ENCODE assay signal across 11 cellular contexts in the genomic region with DNA sequence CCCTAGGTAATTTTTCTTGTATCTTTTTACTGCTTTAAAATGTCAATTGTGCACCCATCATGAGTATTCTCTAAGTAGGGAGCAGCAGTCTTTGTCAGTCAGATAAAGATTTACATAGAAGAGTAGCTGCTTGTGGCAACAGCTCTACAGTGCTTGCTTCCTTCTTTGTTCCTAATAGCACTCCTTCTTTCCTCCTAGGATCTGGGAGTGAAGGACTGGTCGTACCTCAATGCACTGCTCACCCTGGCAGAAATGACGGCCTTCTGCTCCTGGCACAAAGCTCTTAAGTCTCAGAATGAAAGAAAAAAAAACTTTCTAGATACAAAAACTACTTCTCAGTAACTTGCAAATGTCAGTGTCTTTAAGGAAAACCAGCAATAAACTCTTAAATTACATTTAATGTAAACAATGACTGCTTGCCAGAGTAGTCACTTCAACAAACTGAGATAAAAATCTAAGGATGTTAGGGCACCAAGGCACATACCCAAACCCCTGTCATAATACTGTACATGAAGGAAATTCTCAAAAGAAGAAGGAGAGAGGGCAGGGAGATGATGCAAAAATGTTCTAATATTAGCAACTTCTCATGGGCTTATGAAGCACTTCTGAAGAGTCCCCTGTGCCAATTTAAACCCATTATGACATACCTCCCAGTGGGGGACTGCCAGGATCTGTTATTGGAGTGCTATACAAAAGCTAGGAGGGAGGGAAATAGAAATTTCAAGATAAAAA. TPM values are rescaled to one million over a fixed set of nuclear protein-coding genes. Genes with fewer than 3 reads are reported as not detected.
DNase-seq lines count a peak whose midpoint lies in the region; ATAC-seq and TF ChIP-seq lines count a peak whose summit lies in the region.
"Had no signal": no experiment of that assay in that cellular context is flagged by ENCODE, and none has a peak within 500 bp of the region (broad histone marks: within the 10 kb centered on the region; RNA-seq: fewer than 3 reads in every experiment).

No MANE protein-coding gene starts in this region.

- no peak overlapping the region for H3K4me3 Mint-ChIP-seq in activated CD8-positive, alpha-beta memory T cell treated with anti-CD3 and anti-CD28 coated beads, Interleukin-2, amount 10 ng/mL, durations not matched to agents 7 days and 5 days

- H3K27me3 Mint-ChIP-seq in activated CD8-positive, alpha-beta memory T cell treated with anti-CD3 and anti-CD28 coated beads, Interleukin-2, amount 10 ng/mL, durations not matched to agents 7 days and 5 days, result no peaks in the 10 kb centered on the region

- no peaks in the 10 kb centered on the region for H3K9me3 Mint-ChIP-seq in activated CD8-positive, alpha-beta memory T cell treated with anti-CD3 and anti-CD28 coated beads, Interleukin-2, amount 10 ng/mL, durations not matched to agents 7 days and 5 days (ENCODE audit: low read depth)

- ATAC-seq in HG03442 (IDR thresholded peaks at IDR 0.05; ENCODE audit: unreplicated experiment), result no peak
- ATAC-seq in activated CD8-positive, alpha-beta memory T cell treated with anti-CD3 and anti-CD28 coated beads, Interleukin-2, amount 10 ng/mL, durations not matched to agents 7 days and 5 days, result no peak
- ATAC-seq: K562 had no signal

- peak; percentile 68 for DNase-seq in DMS79 (lab: John Stamatoyannopoulos, UW)
- DNase-seq in MV-4-11 (lab: John Stamatoyannopoulos, UW), result peak; percentile 31
- DNase-seq in cerebellar cortex (ENCODE audit: low spot score), result peak; percentile 39
- peak; percentile 54 for DNase-seq in myocyte (ENCODE audit: low read depth)
- DNase-seq in HEK293T (ENCODE audit: extremely low spot score), result no peak
- DNase-seq in activated CD8-positive, alpha-beta memory T cell treated with anti-CD3 and anti-CD28 coated beads, Interleukin-2, amount 10 ng/mL, durations not matched to agents 7 days and 5 days, result no peak
- DNase-seq in stimulated activated CD4-positive, alpha-beta T cell treated with anti-CD3 and anti-CD28 coated beads, Interleukin-4, amount 100 ng/mL, for 4 hours, result no peak
- DNase-seq: brain microvascular endothelial cell, islet precursor cell had no signal

- POLR2A ChIA-PET in HEK293T (lab: Yijun Ruan, JAX), result interaction anchor here (1.5 to 1.6 kb wide), 3 partner anchors 9 to 34 kb away, joined by 3 to 8 read pairs (median 4); a partner anchor contains a TSS

- peaks cover 7% of the 10 kb centered on the region for H3K36me3 Mint-ChIP-seq in activated CD8-positive, alpha-beta memory T cell treated with anti-CD3 and anti-CD28 coated beads, Interleukin-2, amount 10 ng/mL, durations not matched to agents 7 days and 5 days

- no peaks in the 10 kb centered on the region for H3K4me1 Mint-ChIP-seq in activated CD8-positive, alpha-beta memory T cell treated with anti-CD3 and anti-CD28 coated beads, Interleukin-2, amount 10 ng/mL, durations not matched to agents 7 days and 5 days

- no peak overlapping the region for H3K27ac Mint-ChIP-seq in activated CD8-positive, alpha-beta memory T cell treated with anti-CD3 and anti-CD28 coated beads, Interleukin-2, amount 10 ng/mL, durations not matched to agents 7 days and 5 days

- CTCF ChIA-PET in HEK293T (lab: Yijun Ruan, JAX), result no interaction called here
- CTCF ChIA-PET in activated CD8-positive, alpha-beta memory T cell treated with anti-CD3 and anti-CD28 coated beads, Interleukin-2, amount 10 ng/mL, durations not matched to agents 7 days and 5 days (lab: Charles Lee), result interaction anchor here (1.1 to 2.9 kb wide), 3 partner anchors 12 to 479 kb away, joined by 3 to 13 read pairs (median 4); no protein-coding TSS in a partner anchor

TF ChIP-seq in HEK293T, 16 proteins besides CTCF, POLR2A, EP300 and RAD21:
- TF ChIP-seq ARNT (IDR thresholded peaks at IDR 0.05), result no peak
- TF ChIP-seq CTBP1 (IDR thresholded peaks at IDR 0.05; ENCODE audit: borderline replicate concordance), result no peak
- TF ChIP-seq, protein P1, sequence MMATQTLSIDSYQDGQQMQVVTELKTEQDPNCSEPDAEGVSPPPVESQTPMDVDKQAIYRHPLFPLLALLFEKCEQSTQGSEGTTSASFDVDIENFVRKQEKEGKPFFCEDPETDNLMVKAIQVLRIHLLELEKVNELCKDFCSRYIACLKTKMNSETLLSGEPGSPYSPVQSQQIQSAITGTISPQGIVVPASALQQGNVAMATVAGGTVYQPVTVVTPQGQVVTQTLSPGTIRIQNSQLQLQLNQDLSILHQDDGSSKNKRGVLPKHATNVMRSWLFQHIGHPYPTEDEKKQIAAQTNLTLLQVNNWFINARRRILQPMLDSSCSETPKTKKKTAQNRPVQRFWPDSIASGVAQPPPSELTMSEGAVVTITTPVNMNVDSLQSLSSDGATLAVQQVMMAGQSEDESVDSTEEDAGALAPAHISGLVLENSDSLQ (IDR thresholded peaks at IDR 0.05), result no peak
- TF ChIP-seq SP1 (IDR thresholded peaks at IDR 0.05), result no peak
- TF ChIP-seq FOXK2 (IDR thresholded peaks at IDR 0.05), result no peak
- no peak for TF ChIP-seq FOXA1 (IDR thresholded peaks at IDR 0.05)
- no peak for TF ChIP-seq L3MBTL2 (conservative IDR thresholded peaks at IDR 0.05)
- no peak for TF ChIP-seq BHLHE40 (IDR thresholded peaks at IDR 0.05; ENCODE audit: borderline replicate concordance)
- TF ChIP-seq NFRKB (IDR thresholded peaks at IDR 0.05), result no peak
- TF ChIP-seq ELF4 (IDR thresholded peaks at IDR 0.05), result no peak
- no peak for TF ChIP-seq FOXM1 (IDR thresholded peaks at IDR 0.05; ENCODE audit: borderline replicate concordance)

RNA-seq across cellular contexts. Expression of a gene that starts 34.0 kb away (rescaled TPM):
- 8.9 and 10.5 TPM in 2 replicates for total RNA-seq in myocyte
- polyA plus RNA-seq in myocyte (2012), result 13.6 TPM
- 10 to 100 TPM; 29.5 to 34.0 TPM for total RNA-seq in activated CD8-positive, alpha-beta memory T cell treated with anti-CD3 and anti-CD28 coated beads, Interleukin-2, amount 10 ng/mL, durations not matched to agents 7 days and 5 days

Comparison
In these comparisons a context has a peak if more than half of its experiments do, and no peak if none do; other contexts are left out.
1. DNase-seq: peak in DMS79 (single experiment), MV-4-11 (single experiment), cerebellar cortex (single experiment) and myocyte (single experiment); none in HEK293T (single experiment), activated CD8-positive, alpha-beta memory T cell treated with anti-CD3 and anti-CD28 coated beads, Interleukin-2, amount 10 ng/mL, durations not matched to agents 7 days and 5 days (single experiment) and stimulated activated CD4-positive, alpha-beta T cell treated with anti-CD3 and anti-CD28 coated beads, Interleukin-4, amount 100 ng/mL, for 4 hours (0 of 2).